30 cellular contexts compared by ENCODE assay signal in genomic region chr6:6861995-6862394, GRCh38.
"Had no signal": no experiment of that assay in that cellular context is flagged by ENCODE, and none has a peak within 500 bp of the region (broad histone marks: within the 10 kb centered on the region; RNA-seq: fewer than 3 reads in every experiment).

No MANE protein-coding gene starts in this region.

- H3K9me3 ChIP-seq: esophagus squamous epithelium, gastroesophageal sphincter had no signal

- H3K36me3 ChIP-seq: brain microvascular endothelial cell, esophagus squamous epithelium, gastroesophageal sphincter had no signal

- H3K36me3 Mint-ChIP-seq: activated CD4-positive, alpha-beta memory T cell treated with anti-CD3 and anti-CD28 coated beads for 36 hours; activated CD8-positive, alpha-beta memory T cell treated with anti-CD3 and anti-CD28 coated beads, Interleukin-2, amount 10 ng/mL, durations not matched to agents 7 days and 5 days; activated naive CD4-positive, alpha-beta T cell treated with anti-CD3 and anti-CD28 coated beads, Interleukin-2, amount 10 ng/mL, durations not matched to agents 7 days and 5 days; activated naive CD8-positive, alpha-beta T cell had no signal

- FAIRE-seq: astrocyte, bronchial epithelial cell, endometrium, endothelial cell of umbilical vein had no signal

- H3K9me3 Mint-ChIP-seq: activated CD4-positive, alpha-beta memory T cell treated with anti-CD3 and anti-CD28 coated beads for 36 hours; activated CD4-positive, alpha-beta T cell treated with anti-CD3 and anti-CD28 coated beads, Interleukin-2, amount 10 ng/mL, durations not matched to agents 24 days and 14 days; activated naive CD4-positive, alpha-beta T cell treated with anti-CD3 and anti-CD28 coated beads, Interleukin-2, amount 10 ng/mL, durations not matched to agents 7 days and 5 days; activated T-helper 1 cell treated with anti-CD3 and anti-CD28 coated beads, Interleukin-12 subunit alpha, Interleukin-12 subunit beta, Interleukin-2, Interleukin-4 antibody, amounts not matched to agents 30 ng/mL and 10 ng/mL and 1 ng/mL, durations not matched to agents 14 hours and 24 hours and 36 hours; central memory CD8-positive, alpha-beta T cell had no signal

- ATAC-seq: activated CD4-positive, alpha-beta T cell treated with anti-CD3 and anti-CD28 coated beads for 36 hours; activated CD8-positive, alpha-beta memory T cell treated with anti-CD3 and anti-CD28 coated beads, Interleukin-2, amount 10 ng/mL, durations not matched to agents 7 days and 5 days; activated CD8-positive, alpha-beta T cell treated with anti-CD3 and anti-CD28 coated beads, Interleukin-2, amount 10 ng/mL, durations not matched to agents 7 days and 5 days; gastroesophageal sphincter had no signal

- H3K4me3 ChIP-seq: esophagus squamous epithelium, gastroesophageal sphincter had no signal

- H3K27me3 ChIP-seq: brain microvascular endothelial cell, esophagus squamous epithelium had no signal

- H3K27ac Mint-ChIP-seq: activated CD4-positive, alpha-beta memory T cell treated with anti-CD3 and anti-CD28 coated beads for 36 hours; activated CD4-positive, alpha-beta T cell treated with anti-CD3 and anti-CD28 coated beads for 36 hours; activated CD4-positive, alpha-beta T cell treated with anti-CD3 and anti-CD28 coated beads, Interleukin-2, amount 10 ng/mL, durations not matched to agents 24 days and 14 days; activated CD8-positive, alpha-beta memory T cell treated with anti-CD3 and anti-CD28 coated beads, Interleukin-2, amount 10 ng/mL, durations not matched to agents 7 days and 5 days; activated CD8-positive, alpha-beta T cell treated with anti-CD3 and anti-CD28 coated beads, Interleukin-2, amount 10 ng/mL, durations not matched to agents 7 days and 5 days; activated naive CD4-positive, alpha-beta T cell treated with anti-CD3 and anti-CD28 coated beads, Interleukin-2, amount 10 ng/mL, durations not matched to agents 7 days and 5 days; activated naive CD8-positive, alpha-beta T cell; activated T-helper 1 cell treated with anti-CD3 and anti-CD28 coated beads, Interleukin-12 subunit alpha, Interleukin-12 subunit beta, Interleukin-2, Interleukin-4 antibody, amounts not matched to agents 30 ng/mL and 10 ng/mL and 1 ng/mL, durations not matched to agents 14 hours and 24 hours and 36 hours had no signal

- H3K27ac ChIP-seq: brain microvascular endothelial cell, epithelial cell of prostate, esophagus squamous epithelium, gastroesophageal sphincter had no signal

- DNase-seq: activated CD4-positive, alpha-beta memory T cell treated with anti-CD3 and anti-CD28 coated beads for 36 hours; activated CD4-positive, alpha-beta T cell treated with anti-CD3 and anti-CD28 coated beads for 36 hours; activated CD4-positive, alpha-beta T cell treated with anti-CD3 and anti-CD28 coated beads, Interleukin-2, amount 10 ng/mL, durations not matched to agents 24 days and 14 days; activated CD4-positive, CD25-positive, alpha-beta regulatory T cell; activated CD4-positive, CD25-positive, alpha-beta regulatory T cell treated with anti-CD3 and anti-CD28 coated beads, Interleukin-2, amount 50 U/mL, for 72 hours; activated CD8-positive, alpha-beta memory T cell treated with anti-CD3 and anti-CD28 coated beads, Interleukin-2, amount 10 ng/mL, durations not matched to agents 7 days and 5 days; activated CD8-positive, alpha-beta memory T cell treated with anti-CD3 and anti-CD28 coated beads, Interleukin-2, amount 50 U/mL, for 4 hours; activated CD8-positive, alpha-beta T cell treated with anti-CD3 and anti-CD28 coated beads, Interleukin-2, amount 10 ng/mL, durations not matched to agents 7 days and 5 days; activated gamma-delta T cell; activated naive CD4-positive, alpha-beta T cell; activated naive CD4-positive, alpha-beta T cell treated with anti-CD3 and anti-CD28 coated beads, Interleukin-2, amount 10 ng/mL, durations not matched to agents 7 days and 5 days; activated T-cell treated with anti-CD3 and anti-CD28 coated beads, Interleukin-2, amount 50 U/mL, for 1 hour; activated T-cell treated with anti-CD3 and anti-CD28 coated beads, Interleukin-2, amount 50 U/mL, for 48 hours; amniotic stem cell; anterior cingulate cortex; brain microvascular endothelial cell; cortex of kidney; effector CD8-positive, alpha-beta T cell; esophagus squamous epithelium; foreskin melanocyte; T-helper 2 cell had no signal
